In the genomic region with DNA sequence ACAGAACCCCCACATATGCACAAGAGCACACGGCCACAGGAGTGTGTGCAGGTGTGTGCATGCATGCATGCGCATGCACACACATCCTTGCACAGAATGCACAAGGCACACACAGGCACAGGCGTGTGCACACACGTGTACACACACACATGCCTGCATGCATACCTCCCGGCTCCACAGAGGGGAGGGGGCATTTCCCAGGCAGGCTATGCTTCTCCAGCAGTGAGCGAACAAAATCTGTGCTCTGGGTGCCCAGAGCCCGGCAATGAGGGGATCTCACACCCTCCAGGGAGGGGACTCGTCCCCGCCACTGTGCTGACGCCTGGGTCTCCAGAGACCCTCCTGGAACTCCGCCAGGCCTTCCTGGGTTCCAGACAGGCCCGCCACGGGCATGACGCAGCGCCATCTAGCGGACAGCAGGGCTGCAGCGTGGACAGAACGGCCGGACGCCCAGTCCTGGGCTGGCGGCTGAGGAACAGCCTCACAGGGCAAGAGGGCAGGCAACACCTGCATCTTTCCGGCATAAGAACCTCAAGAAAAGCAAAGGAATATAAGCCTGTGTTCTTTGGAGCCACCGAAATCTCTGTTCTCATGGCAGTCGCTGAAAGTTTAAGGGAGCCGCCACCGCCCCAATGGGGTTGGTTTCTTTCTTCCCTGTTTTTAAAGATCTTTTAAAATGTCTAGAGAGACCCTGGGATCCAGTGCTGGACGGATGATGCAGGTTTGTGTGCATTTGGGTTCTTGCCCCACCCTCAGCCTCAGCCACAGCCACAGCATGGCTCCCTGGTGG, we compare ENCODE assay signal across 8 cellular contexts.
DNase-seq lines count a peak whose midpoint lies in the region; ATAC-seq and TF ChIP-seq lines count a peak whose summit lies in the region.

No MANE protein-coding gene starts in this region.

- H3K4me1 ChIP-seq in GM23248 (ENCODE audit: insufficient read depth), result no peaks in the 10 kb centered on the region
- no peaks in the 10 kb centered on the region for H3K4me1 ChIP-seq in OCI-LY1 (ENCODE audit: insufficient read depth, low read length, severe bottlenecking)
- H3K4me1 ChIP-seq in heart right ventricle, result peaks cover 0 to 10% (median 0%) of the 10 kb centered on the region in 9 donors

- H3K4me2 ChIP-seq in GM23248 (ENCODE audit: unreplicated experiment) (no peak overlapping the region), OCI-LY1 (ENCODE audit: low read length) (no peak overlapping the region)

- H3F3A ChIP-seq in GM23248 (ENCODE audit: insufficient read depth) (no peaks in the 10 kb centered on the region), OCI-LY1 (ENCODE audit: insufficient read depth, low read length) (no peaks in the 10 kb centered on the region)

- no peaks in the 10 kb centered on the region for H3K79me2 ChIP-seq in GM23248 (ENCODE audit: insufficient read depth)
- no peaks in the 10 kb centered on the region for H3K79me2 ChIP-seq in OCI-LY1 (ENCODE audit: insufficient read depth, low read length)

- WGBS in GM23248 (ENCODE audit: low coverage in 1 of 2, low lambda C conversion rate in 2 of 2, missing lambda C conversion rate in 2 of 2), 2 experiments, result 19 to 21% methylated on average over 27 of the region's 27 CpGs
- WGBS in heart right ventricle, 2 donors, result 20 to 21% methylated on average over 27 of the region's 27 CpGs

- peaks cover 32% of the 10 kb centered on the region; the same call in 1 of the 2 replicates for H3K27me3 ChIP-seq in GM23248 (replicated peaks; ENCODE audit: insufficient read depth)
- H3K27me3 ChIP-seq in OCI-LY1 (ENCODE audit: insufficient read depth, low read length), result no peaks in the 10 kb centered on the region
- H3K27me3 ChIP-seq in heart right ventricle, result peaks cover 11 to 97% (median 59%) of the 10 kb centered on the region in 7 donors

- H4K20me1 ChIP-seq in GM23248 (ENCODE audit: insufficient read depth) (no peaks in the 10 kb centered on the region), OCI-LY1 (ENCODE audit: insufficient read depth, low read length) (no peaks in the 10 kb centered on the region)

- peak; percentile 56 to 88 (median 72) for ATAC-seq in heart right ventricle
- peak; percentile 75 for ATAC-seq in sciatic nerve
- no peak for ATAC-seq in HG03457 (IDR thresholded peaks at IDR 0.05; ENCODE audit: unreplicated experiment)
- no peak for ATAC-seq in HG03025 (IDR thresholded peaks at IDR 0.05; ENCODE audit: low FRiP score, unreplicated experiment)

- in situ Hi-C loops in GM23248 (cut with MboI), result loop anchor here (10.0 kb wide), 1 partner anchor 259 kb away; a partner anchor contains a TSS

- H3K4me3 ChIP-seq in GM23248 (no peak overlapping the region), OCI-LY1 (ENCODE audit: low read depth, low read length, poor library complexity, severe bottlenecking) (no peak overlapping the region), heart right ventricle (no peak overlapping the region)

- H3K36me3 ChIP-seq in GM23248 (ENCODE audit: low read depth) (no peaks in the 10 kb centered on the region), OCI-LY1 (ENCODE audit: insufficient read depth, low read length) (no peaks in the 10 kb centered on the region), heart right ventricle (no peaks in the 10 kb centered on the region)

- no peak overlapping the region for H3K27ac ChIP-seq in GM23248
- H3K27ac ChIP-seq in OCI-LY1 (ENCODE audit: low read depth, low read length, poor library complexity, severe bottlenecking), result no peak overlapping the region
- H3K27ac ChIP-seq in heart right ventricle, result no peak overlapping the region

- intact Hi-C loops in heart right ventricle (cut with DNase I) (loop anchor here (1.0 to 10.0 kb wide), 5 partner anchors 68 to 657 kb away; a partner anchor contains a TSS), sciatic nerve (cut with DNase I) (no loop called here)

- H3K9me3 ChIP-seq in GM23248 (ENCODE audit: low read depth), result no peaks in the 10 kb centered on the region
- H3K9me3 ChIP-seq in OCI-LY1 (ENCODE audit: low read length), result no peaks in the 10 kb centered on the region
- no peaks in the 10 kb centered on the region for H3K9me3 ChIP-seq in heart right ventricle

- TF ChIP-seq CTCF in OCI-LY1 (IDR thresholded peaks at IDR 0.05; ENCODE audit: low read length), result peak; percentile 93
- peak; percentile 75 to 97 (median 94) for TF ChIP-seq CTCF in heart right ventricle (IDR thresholded peaks at IDR 0.05)

- DNase-seq in Ammon's horn (ENCODE audit: low spot score) (peak; percentile 69), GM23248 (peak; percentile 57), heart right ventricle (peak; percentile 63 to 80), sciatic nerve (ENCODE audit: low spot score) (peak; percentile 85)
- peak; percentile 10 for DNase-seq in activated T-helper 9 cell treated with anti-CD3 and anti-CD28 coated beads, Interleukin-2, amount 50 U/mL, for 16 hours (ENCODE audit: low read depth)

- H3K9me2 ChIP-seq in GM23248 (ENCODE audit: insufficient read depth), result no peaks in the 10 kb centered on the region
- no peaks in the 10 kb centered on the region for H3K9me2 ChIP-seq in OCI-LY1 (ENCODE audit: low read depth, low read length)

- H3K9ac ChIP-seq in GM23248 (no peak overlapping the region), OCI-LY1 (ENCODE audit: low read length) (no peak overlapping the region)

- H2AFZ ChIP-seq in GM23248 (no peak overlapping the region), OCI-LY1 (ENCODE audit: low read length) (no peak overlapping the region)

Comparison
In these comparisons a context has a peak if more than half of its experiments do, and no peak if none do; other contexts are left out.
1. DNase-seq: peak in every context shown above with its lines; median percentile 85 in sciatic nerve; 72 in heart right ventricle; 69 in Ammon's horn; 57 in GM23248; 10 in activated T-helper 9 cell treated with anti-CD3 and anti-CD28 coated beads, Interleukin-2, amount 50 U/mL, for 16 hours.
2. ATAC-seq: peak in heart right ventricle (8 of 8) and sciatic nerve (single experiment); none in HG03457 (single experiment) and HG03025 (single experiment).